In genomic region chr15:46416544-46416943, GRCh38 we compare ENCODE assay signal across 15 cellular contexts.
"Had no signal": no experiment of that assay in that cellular context is flagged by ENCODE, and none has a peak within 500 bp of the region (broad histone marks: within the 10 kb centered on the region; RNA-seq: fewer than 3 reads in every experiment).

No MANE protein-coding gene starts in this region.

- H3K4me3 ChIP-seq: body of pancreas, gastrocnemius medialis, prostate gland, right lobe of liver, transverse colon had no signal

- DNase-seq: activated CD4-positive, alpha-beta T cell treated with anti-CD3 and anti-CD28 coated beads, Interleukin-2, amount 10 ng/mL, durations not matched to agents 24 days and 14 days; activated CD4-positive, CD25-positive, alpha-beta regulatory T cell; activated CD8-positive, alpha-beta memory T cell treated with anti-CD3 and anti-CD28 coated beads, Interleukin-2, amount 50 U/mL, for 4 hours; activated CD8-positive, alpha-beta T cell treated with anti-CD3 and anti-CD28 coated beads, Interleukin-2, amount 10 ng/mL, durations not matched to agents 7 days and 5 days; activated effector memory CD4-positive, alpha-beta T cell treated with anti-CD3 and anti-CD28 coated beads, Interleukin-2, amount 50 U/mL, for 16 hours; activated T-cell treated with anti-CD3 and anti-CD28 coated beads, Interleukin-2, amount 50 U/mL, for 48 hours; cerebellar nuclear complex; effector memory CD8-positive, alpha-beta T cell; gastrocnemius medialis; right lobe of liver; stimulated activated naive CD8-positive, alpha-beta T cell treated with anti-CD3 and anti-CD28 coated beads, Interleukin-15, Interleukin-2, amounts not matched to agents 100 U/mL and 50 U/mL, for 24 hours; transverse colon had no signal

- ATAC-seq: activated CD8-positive, alpha-beta T cell treated with anti-CD3 and anti-CD28 coated beads, Interleukin-2, amount 10 ng/mL, durations not matched to agents 7 days and 5 days; activated naive CD4-positive, alpha-beta T cell treated with anti-CD3 and anti-CD28 coated beads, Interleukin-2, amount 50 U/mL, for 72 hours; body of pancreas; effector memory CD8-positive, alpha-beta T cell; gastrocnemius medialis; right lobe of liver; stimulated activated naive CD8-positive, alpha-beta T cell treated with anti-CD3 and anti-CD28 coated beads, Interleukin-15, Interleukin-2, amounts not matched to agents 100 U/mL and 50 U/mL, for 24 hours had no signal
